In the genomic region with DNA sequence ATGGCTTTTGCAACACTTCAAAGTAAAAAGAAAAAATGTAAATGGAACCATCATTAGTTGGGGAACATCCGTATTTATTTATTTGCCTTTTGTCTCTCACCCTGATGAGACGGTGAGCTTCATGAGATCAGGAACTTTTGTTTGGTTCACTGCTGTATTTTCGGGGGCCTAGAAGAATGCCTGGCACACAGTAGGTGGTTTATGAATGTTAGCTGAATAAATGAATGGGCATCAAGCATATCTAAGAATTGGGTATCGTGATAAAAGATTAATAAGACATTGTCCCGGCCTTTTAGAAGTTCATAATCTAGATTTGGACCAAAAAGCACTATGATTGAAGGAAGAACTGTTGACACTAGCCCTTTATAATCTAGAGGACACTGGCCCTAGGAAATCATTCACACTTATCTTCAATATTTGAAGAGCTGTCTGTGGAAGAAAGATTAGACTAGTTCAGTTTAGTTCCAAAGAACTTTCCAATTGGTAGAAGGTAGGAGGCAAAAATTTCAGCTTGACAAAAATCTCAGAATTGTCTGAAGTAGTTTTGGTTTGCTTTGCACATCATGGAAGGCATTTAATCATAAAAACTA, we compare ENCODE assay signal across 5 cellular contexts.
"Had no signal": no experiment of that assay in that cellular context is flagged by ENCODE, and none has a peak within 500 bp of the region (broad histone marks: within the 10 kb centered on the region; RNA-seq: fewer than 3 reads in every experiment).

No MANE protein-coding gene starts in this region.

- H3K9ac ChIP-seq: GM23248 had no signal

- H3K4me1 ChIP-seq: HAP-1 had no signal

- H3K9me3 ChIP-seq: HAP-1 had no signal

- H3K36me3 ChIP-seq: HAP-1 had no signal

- DNase-seq: GOT3, KG1 had no signal

- H2AFZ ChIP-seq: GM23248 had no signal

- H3K4me3 ChIP-seq: GM23248, HAP-1 had no signal

- H3K27ac ChIP-seq: GM23248, HL-60 had no signal
